Comparison of ENCODE assay signal across 12 cellular contexts in the genomic region with DNA sequence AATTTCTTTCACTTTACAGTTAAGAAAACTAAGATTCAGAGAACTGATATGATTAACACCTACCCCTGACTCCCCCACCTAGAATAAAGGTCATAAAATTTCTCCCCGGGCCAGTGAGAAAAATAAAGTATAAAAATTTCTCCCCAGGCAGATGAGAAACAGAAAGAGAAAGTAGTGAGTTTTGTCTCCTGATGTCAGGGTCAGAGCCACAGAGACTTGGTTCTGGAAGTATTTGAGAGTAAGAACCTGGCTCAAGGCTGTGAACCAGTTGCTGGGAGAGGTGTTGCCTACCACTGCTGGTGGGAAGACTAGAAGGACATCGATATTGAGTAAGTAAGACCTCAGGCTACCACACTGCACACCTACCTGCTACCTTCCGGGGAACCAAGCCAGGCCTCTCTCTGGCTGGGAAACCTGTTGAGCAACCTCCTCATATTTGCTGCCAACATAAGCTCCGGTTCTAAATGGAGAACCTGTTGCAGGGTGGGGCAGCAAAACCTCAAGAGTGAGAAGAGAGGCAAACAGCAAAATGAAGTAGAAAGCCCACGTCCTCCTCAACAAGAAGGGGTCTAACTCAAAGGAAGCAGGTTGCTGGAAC.
A peak's percentile ranks its signal among the peaks of the same experiment; 100 is the strongest.
DNase-seq lines count a peak whose midpoint lies in the region; ATAC-seq, FAIRE-seq and TF ChIP-seq lines count a peak whose summit lies in the region.
"Had no signal": no experiment of that assay in that cellular context is flagged by ENCODE, and none has a peak within 500 bp of the region (broad histone marks: within the 10 kb centered on the region; RNA-seq: fewer than 3 reads in every experiment).

No MANE protein-coding gene starts in this region.

- H3K27me3 ChIP-seq in keratinocyte (ENCODE audit: control insufficient read depth, extremely low read depth, insufficient read depth, low read length) (no peaks in the 10 kb centered on the region), gastrocnemius medialis (no peaks in the 10 kb centered on the region)

- no peak for TF ChIP-seq CTCF in natural killer cell (IDR thresholded peaks at IDR 0.05)
- no peak for TF ChIP-seq CTCF in keratinocyte (optimal IDR thresholded peaks at IDR 0.05 in 1 of 3, IDR thresholded peaks at IDR 0.05 in 1 of 3, conservative IDR thresholded peaks at IDR 0.05 in 1 of 3; ENCODE audit: extremely low read depth in 1 of 3, insufficient read depth in 2 of 3, low read length in 3 of 3)
- TF ChIP-seq CTCF in gastrocnemius medialis (IDR thresholded peaks at IDR 0.05 in 4 of 5, conservative IDR thresholded peaks at IDR 0.05 in 1 of 5), result no peak
- TF ChIP-seq CTCF in WTC11 (IDR thresholded peaks at IDR 0.05), result no peak

- peak overlapping the region; percentile 25 for H3K4me3 Mint-ChIP-seq in natural killer cell
- no peak overlapping the region for H3K4me3 Mint-ChIP-seq in natural killer cell treated with Interleukin-12 subunit alpha and Interleukin-12 subunit beta and Interleukin-15 and Interleukin-18, amount 100 ng/mL, for 72 hours
- no peak overlapping the region for H3K4me3 Mint-ChIP-seq in WTC11

- H3K36me3 ChIP-seq in keratinocyte (ENCODE audit: control insufficient read depth in 2 of 2, extremely low read depth in 1 of 2, insufficient read depth in 2 of 2, low read length in 2 of 2) (no peaks in the 10 kb centered on the region), gastrocnemius medialis (peaks cover 0 to 10% of the 10 kb centered on the region in 2 donors)

- peak overlapping the region; percentile 12 for H3K4me2 ChIP-seq in keratinocyte (ENCODE audit: control insufficient read depth, extremely low read depth, insufficient read depth, low read depth, low read length)

- H3K4me1 Mint-ChIP-seq in natural killer cell (peaks cover 6 to 7% of the 10 kb centered on the region in 2 donors), WTC11 (peaks cover 11% of the 10 kb centered on the region)
- peaks cover 0 to 11% of the 10 kb centered on the region in 2 donors for H3K4me1 Mint-ChIP-seq in natural killer cell treated with Interleukin-12 subunit alpha and Interleukin-12 subunit beta and Interleukin-15 and Interleukin-18, amount 100 ng/mL, for 72 hours (ENCODE audit: low read depth in 2 of 2)

- POLR2A ChIA-PET in WTC11 (lab: Charles Lee), result no interaction called here

- in situ Hi-C loops in gastrocnemius medialis (cut with MboI; ENCODE audit: low sequenced_read_pairs in 4 of 4), result no loop called here

- intact Hi-C loops in natural killer cell (cut with micrococcal nuclease), result no loop called here
- intact Hi-C loops in gastrocnemius medialis (cut with DNase I; ENCODE audit: low total_unique reads), result no loop called here

- H3K9me3 ChIP-seq in keratinocyte (ENCODE audit: control insufficient read depth, low read depth, low read length) (no peaks in the 10 kb centered on the region), gastrocnemius medialis (no peaks in the 10 kb centered on the region)

- CTCF ChIA-PET in WTC11 (lab: Charles Lee), result no interaction called here

- H4K20me1 ChIP-seq in keratinocyte (ENCODE audit: control insufficient read depth, extremely low read depth, insufficient read depth, low read length), result no peaks in the 10 kb centered on the region

- H3K4me3 ChIP-seq in keratinocyte (ENCODE audit: control insufficient read depth in 2 of 3, extremely low read depth in 1 of 3, insufficient read depth in 2 of 3, low read depth in 1 of 3, low read length in 3 of 3), result no peak overlapping the region
- H3K4me3 ChIP-seq in gastrocnemius medialis, result no peak overlapping the region

- no peaks in the 10 kb centered on the region for H3K79me2 ChIP-seq in keratinocyte (ENCODE audit: control insufficient read depth, insufficient read depth, low read length)

- FAIRE-seq in keratinocyte (lab: Jason Lieb, UNC), result no peak
- FAIRE-seq: endothelial cell of umbilical vein, G401.6 had no signal

- DNase-seq in natural killer cell (no peak), NCI-H2029 treated with DMSO at 0.1 percent for 48 hours (lab: John Stamatoyannopoulos, UW) (peak; percentile 12), keratinocyte (ENCODE audit: low read depth, low spot score) (no peak), gastrocnemius medialis (no peak), WTC11 (ENCODE audit: low spot score) (no peak), HCEC 1CT (no peak), T-helper 1 cell (no peak)
- no peak for DNase-seq in natural killer cell treated with Interleukin-12 subunit alpha and Interleukin-12 subunit beta and Interleukin-15 and Interleukin-18, amount 100 ng/mL, for 72 hours (ENCODE audit: low spot score)
- DNase-seq: activated T-cell treated with anti-CD3 and anti-CD28 coated beads, Interleukin-2, amount 50 U/mL, for 1 hour; stimulated activated CD4-positive, alpha-beta T cell treated with anti-CD3 and anti-CD28 coated beads, Interleukin-1b, Interleukin-23, amount 100 ng/mL, for 48 hours had no signal

- no peaks in the 10 kb centered on the region for H3K9me1 ChIP-seq in keratinocyte (ENCODE audit: control insufficient read depth, extremely low read depth, insufficient read depth, low read length)

- H3K4me1 ChIP-seq in keratinocyte (ENCODE audit: control insufficient read depth, extremely low read depth, insufficient read depth, low read length) (no peaks in the 10 kb centered on the region), gastrocnemius medialis (no peaks in the 10 kb centered on the region)

- H3K27ac Mint-ChIP-seq in natural killer cell (peak overlapping the region; percentile 53 to 67), WTC11 (no peak overlapping the region)
- peak overlapping the region in 1 of 2 donors; percentile 57 for H3K27ac Mint-ChIP-seq in natural killer cell treated with Interleukin-12 subunit alpha and Interleukin-12 subunit beta and Interleukin-15 and Interleukin-18, amount 100 ng/mL, for 72 hours

- H3K27me3 Mint-ChIP-seq in natural killer cell (ENCODE audit: low read depth in 2 of 2) (no peaks in the 10 kb centered on the region), WTC11 (ENCODE audit: low read depth) (no peaks in the 10 kb centered on the region)
- H3K27me3 Mint-ChIP-seq in natural killer cell treated with Interleukin-12 subunit alpha and Interleukin-12 subunit beta and Interleukin-15 and Interleukin-18, amount 100 ng/mL, for 72 hours, result no peaks in the 10 kb centered on the region

- H3K36me3 Mint-ChIP-seq in natural killer cell, result no peaks in the 10 kb centered on the region
- peaks cover 4% of the 10 kb centered on the region for H3K36me3 Mint-ChIP-seq in natural killer cell treated with Interleukin-12 subunit alpha and Interleukin-12 subunit beta and Interleukin-15 and Interleukin-18, amount 100 ng/mL, for 72 hours
- H3K36me3 Mint-ChIP-seq in WTC11, result no peaks in the 10 kb centered on the region

- dilution Hi-C loops in keratinocyte (cut with MboI; ENCODE audit: extremely low pct_ligation_motif_present, low sequenced_read_pairs), result no loop called here

- no peak for TF ChIP-seq POLR2A in gastrocnemius medialis (IDR thresholded peaks at IDR 0.05)

- peak in 1 of 3 donors; percentile 59 for ATAC-seq in natural killer cell
- ATAC-seq in natural killer cell treated with Interleukin-12 subunit alpha and Interleukin-12 subunit beta and Interleukin-15 and Interleukin-18, amount 100 ng/mL, for 72 hours, result no peak
- ATAC-seq in gastrocnemius medialis, result no peak
- ATAC-seq in WTC11, result no peak

- H3K27ac ChIP-seq in keratinocyte (ENCODE audit: control insufficient read depth, insufficient read depth, low read length), result no peak overlapping the region
- no peak overlapping the region for H3K27ac ChIP-seq in gastrocnemius medialis

- H2AFZ ChIP-seq in keratinocyte (ENCODE audit: control insufficient read depth, low read length), result no peak overlapping the region

- H3K9me3 Mint-ChIP-seq in natural killer cell (no peaks in the 10 kb centered on the region), WTC11 (no peaks in the 10 kb centered on the region)
- peaks cover 2% of the 10 kb centered on the region for H3K9me3 Mint-ChIP-seq in natural killer cell treated with Interleukin-12 subunit alpha and Interleukin-12 subunit beta and Interleukin-15 and Interleukin-18, amount 100 ng/mL, for 72 hours

- no peak overlapping the region for H3K9ac ChIP-seq in keratinocyte (ENCODE audit: control insufficient read depth, extremely low read depth, insufficient read depth, low read length)

TF ChIP-seq in WTC11, 78 proteins besides CTCF, POLR2A, EP300 and RAD21 (continues in another document):
- TF ChIP-seq, protein P1, sequence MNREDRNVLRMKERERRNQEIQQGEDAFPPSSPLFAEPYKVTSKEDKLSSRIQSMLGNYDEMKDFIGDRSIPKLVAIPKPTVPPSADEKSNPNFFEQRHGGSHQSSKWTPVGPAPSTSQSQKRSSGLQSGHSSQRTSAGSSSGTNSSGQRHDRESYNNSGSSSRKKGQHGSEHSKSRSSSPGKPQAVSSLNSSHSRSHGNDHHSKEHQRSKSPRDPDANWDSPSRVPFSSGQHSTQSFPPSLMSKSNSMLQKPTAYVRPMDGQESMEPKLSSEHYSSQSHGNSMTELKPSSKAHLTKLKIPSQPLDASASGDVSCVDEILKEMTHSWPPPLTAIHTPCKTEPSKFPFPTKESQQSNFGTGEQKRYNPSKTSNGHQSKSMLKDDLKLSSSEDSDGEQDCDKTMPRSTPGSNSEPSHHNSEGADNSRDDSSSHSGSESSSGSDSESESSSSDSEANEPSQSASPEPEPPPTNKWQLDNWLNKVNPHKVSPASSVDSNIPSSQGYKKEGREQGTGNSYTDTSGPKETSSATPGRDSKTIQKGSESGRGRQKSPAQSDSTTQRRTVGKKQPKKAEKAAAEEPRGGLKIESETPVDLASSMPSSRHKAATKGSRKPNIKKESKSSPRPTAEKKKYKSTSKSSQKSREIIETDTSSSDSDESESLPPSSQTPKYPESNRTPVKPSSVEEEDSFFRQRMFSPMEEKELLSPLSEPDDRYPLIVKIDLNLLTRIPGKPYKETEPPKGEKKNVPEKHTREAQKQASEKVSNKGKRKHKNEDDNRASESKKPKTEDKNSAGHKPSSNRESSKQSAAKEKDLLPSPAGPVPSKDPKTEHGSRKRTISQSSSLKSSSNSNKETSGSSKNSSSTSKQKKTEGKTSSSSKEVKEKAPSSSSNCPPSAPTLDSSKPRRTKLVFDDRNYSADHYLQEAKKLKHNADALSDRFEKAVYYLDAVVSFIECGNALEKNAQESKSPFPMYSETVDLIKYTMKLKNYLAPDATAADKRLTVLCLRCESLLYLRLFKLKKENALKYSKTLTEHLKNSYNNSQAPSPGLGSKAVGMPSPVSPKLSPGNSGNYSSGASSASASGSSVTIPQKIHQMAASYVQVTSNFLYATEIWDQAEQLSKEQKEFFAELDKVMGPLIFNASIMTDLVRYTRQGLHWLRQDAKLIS (CRISPR knock-in tag; IDR thresholded peaks at IDR 0.05; ENCODE audit: borderline replicate concordance), result no peak
- TF ChIP-seq, protein P2, sequence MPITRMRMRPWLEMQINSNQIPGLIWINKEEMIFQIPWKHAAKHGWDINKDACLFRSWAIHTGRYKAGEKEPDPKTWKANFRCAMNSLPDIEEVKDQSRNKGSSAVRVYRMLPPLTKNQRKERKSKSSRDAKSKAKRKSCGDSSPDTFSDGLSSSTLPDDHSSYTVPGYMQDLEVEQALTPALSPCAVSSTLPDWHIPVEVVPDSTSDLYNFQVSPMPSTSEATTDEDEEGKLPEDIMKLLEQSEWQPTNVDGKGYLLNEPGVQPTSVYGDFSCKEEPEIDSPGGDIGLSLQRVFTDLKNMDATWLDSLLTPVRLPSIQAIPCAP (CRISPR knock-in tag; IDR thresholded peaks at IDR 0.05), result no peak
- TF ChIP-seq SMAD4 (CRISPR knock-in tag; IDR thresholded peaks at IDR 0.05), result no peak
- no peak for TF ChIP-seq PRRX2 (CRISPR knock-in tag; IDR thresholded peaks at IDR 0.05)
